8 cellular contexts compared by ENCODE assay signal in genomic region chr2:240437861-240438809, GRCh38. TPM values are rescaled to one million over a fixed set of nuclear protein-coding genes. Genes with fewer than 3 reads are reported as not detected.
DNase-seq lines count a peak whose midpoint lies in the region; ATAC-seq and TF ChIP-seq lines count a peak whose summit lies in the region.

No MANE protein-coding gene starts in this region.

- 0 to 24% methylated on average over 1 to 6 of the region's 24 CpGs for WGBS in gastroesophageal sphincter (ENCODE audit: low coverage in 1 of 2), 2 donors
- 13 to 20% methylated on average over 23 to 24 of the region's 24 CpGs for WGBS in tibial nerve, 2 donors

- TF ChIP-seq POLR2A in gastroesophageal sphincter (IDR thresholded peaks at IDR 0.05) (no peak), tibial nerve (IDR thresholded peaks at IDR 0.05) (no peak)

- no peak for TF ChIP-seq EP300 in gastroesophageal sphincter (IDR thresholded peaks at IDR 0.05)
- TF ChIP-seq EP300 in tibial nerve (IDR thresholded peaks at IDR 0.05), result peak in 1 of 2 donors; percentile 34

- no peaks in the 10 kb centered on the region for H3K27me3 ChIP-seq in RWPE2 (ENCODE audit: insufficient read depth, poor library complexity, severe bottlenecking)
- peaks cover 22% of the 10 kb centered on the region for H3K27me3 ChIP-seq in gastroesophageal sphincter
- H3K27me3 ChIP-seq in parathyroid adenoma (ENCODE audit: control insufficient read depth, insufficient read depth, low read length), result no peaks in the 10 kb centered on the region
- no peaks in the 10 kb centered on the region for H3K27me3 ChIP-seq in tibial nerve

- peaks cover 41% of the 10 kb centered on the region for H3K79me2 ChIP-seq in parathyroid adenoma

- H3K27ac ChIP-seq in RWPE2 (ENCODE audit: poor library complexity, severe bottlenecking) (peak overlapping the region; percentile 96), gastroesophageal sphincter (peak overlapping the region in 2 of 4 donors; percentile 90 to 97), parathyroid adenoma (no peak overlapping the region), tibial nerve (peak overlapping the region; percentile 17 to 95 (median 86))

- DNase-seq in CD1c-positive myeloid dendritic cell (ENCODE audit: extremely low spot score) (peak; percentile 66), HCEC 1CT (peak; percentile 44), RWPE2 (ENCODE audit: low spot score) (peak; percentile 69), tibial nerve (ENCODE audit: low spot score in 2 of 2) (peak in 1 of 2 donors; percentile 56)
- peak; percentile 20 to 61 (median 41) for DNase-seq in activated naive CD4-positive, alpha-beta T cell (lab: John Stamatoyannopoulos, UW)

- H2AFZ ChIP-seq in parathyroid adenoma, result no peak overlapping the region

- no peak overlapping the region for H3K9ac ChIP-seq in parathyroid adenoma

- H3K9me3 ChIP-seq in RWPE2 (ENCODE audit: severe bottlenecking) (no peaks in the 10 kb centered on the region), gastroesophageal sphincter (no peaks in the 10 kb centered on the region), parathyroid adenoma (ENCODE audit: control insufficient read depth, low read length) (no peaks in the 10 kb centered on the region), tibial nerve (no peaks in the 10 kb centered on the region)

- peak; percentile 24 for ATAC-seq in RWPE2 (ENCODE audit: low read depth)
- ATAC-seq in gastroesophageal sphincter, result peak; percentile 28
- ATAC-seq in GM21360 (IDR thresholded peaks at IDR 0.05; ENCODE audit: unreplicated experiment), result no peak

- peaks cover 31% of the 10 kb centered on the region for H3K4me1 ChIP-seq in RWPE2 (ENCODE audit: insufficient read depth, poor library complexity, severe bottlenecking)
- H3K4me1 ChIP-seq in gastroesophageal sphincter, result peaks cover 0 to 75% (median 22%) of the 10 kb centered on the region in 3 donors
- peaks cover 4% of the 10 kb centered on the region for H3K4me1 ChIP-seq in parathyroid adenoma
- H3K4me1 ChIP-seq in tibial nerve, result peaks cover 0 to 86% (median 20%) of the 10 kb centered on the region in 4 donors

- peak overlapping the region; percentile 9 for H3K4me3 ChIP-seq in RWPE2 (ENCODE audit: severe bottlenecking)
- H3K4me3 ChIP-seq in gastroesophageal sphincter, result peak overlapping the region in 1 of 2 donors; percentile 88
- no peak overlapping the region for H3K4me3 ChIP-seq in parathyroid adenoma (ENCODE audit: low read depth, low read length)
- H3K4me3 ChIP-seq in tibial nerve, result peak overlapping the region; percentile 17 to 95 (median 44)

- H3K4me2 ChIP-seq in parathyroid adenoma (ENCODE audit: low read length), result no peak overlapping the region

- TF ChIP-seq CTCF in RWPE2 (IDR thresholded peaks at IDR 0.05; ENCODE audit: poor library complexity, severe bottlenecking) (peak; percentile 96), gastroesophageal sphincter (IDR thresholded peaks at IDR 0.05) (peak in 3 of 4 experiments; percentile 92 to 98 (median 93)), parathyroid adenoma (IDR thresholded peaks at IDR 0.05) (peak; percentile 98), tibial nerve (IDR thresholded peaks at IDR 0.05) (peak; percentile 92 to 98 (median 97))

- H3K36me3 ChIP-seq in RWPE2 (ENCODE audit: low read depth) (peaks cover 3% of the 10 kb centered on the region; the same call in 1 of the 2 replicates), gastroesophageal sphincter (peaks cover 0 to 8% of the 10 kb centered on the region in 2 donors), parathyroid adenoma (ENCODE audit: control insufficient read depth, insufficient read depth, low read length) (no peaks in the 10 kb centered on the region), tibial nerve (no peaks in the 10 kb centered on the region)

RNA-seq across cellular contexts. Expression of gene GPC1, which starts 2.7 kb away (rescaled TPM):
- total RNA-seq in gastroesophageal sphincter (10 to 100 TPM; 22.5 to 73.9 (median 43.3) TPM), tibial nerve (100 to 1,000 TPM; 117 to 153 (median 144) TPM)
